ENCODE assay signal across 1 cellular context in the genomic region with DNA sequence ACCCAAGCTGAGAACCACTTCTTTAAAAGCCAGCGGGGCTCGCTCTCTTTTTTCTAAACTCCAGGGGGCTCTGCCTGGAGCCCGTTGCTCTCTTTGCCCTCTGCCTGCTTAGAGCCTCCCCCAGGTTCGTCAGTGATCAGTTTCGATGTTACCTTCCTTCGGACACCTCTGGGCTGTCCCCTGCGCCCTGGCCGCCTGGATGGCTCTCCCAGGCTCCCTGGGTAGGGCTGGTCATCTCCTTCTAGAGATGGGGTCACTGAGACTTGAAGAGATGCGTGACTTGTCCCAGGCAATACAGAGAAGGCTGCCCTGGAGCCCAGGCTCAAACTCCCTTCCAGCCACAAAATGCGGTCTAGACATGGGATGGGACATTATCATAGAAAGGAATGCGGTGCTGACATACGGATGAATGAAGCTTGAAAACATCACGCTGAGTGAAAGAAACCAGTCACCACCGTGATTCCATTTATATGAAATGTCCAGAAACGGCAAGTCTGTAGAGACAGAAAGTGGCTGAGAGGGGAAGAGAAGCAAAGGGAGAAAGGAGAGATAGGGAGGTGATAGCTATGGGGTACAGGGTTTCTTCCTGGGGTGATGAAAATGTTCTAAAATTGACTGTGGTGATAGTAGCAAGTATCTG.
TF ChIP-seq lines count a peak whose summit lies in the region.

No MANE protein-coding gene starts in this region.

TF ChIP-seq in IMR-90, 13 proteins besides CTCF, POLR2A, EP300 and RAD21 (continued from another document):
- TF ChIP-seq, protein P1, sequence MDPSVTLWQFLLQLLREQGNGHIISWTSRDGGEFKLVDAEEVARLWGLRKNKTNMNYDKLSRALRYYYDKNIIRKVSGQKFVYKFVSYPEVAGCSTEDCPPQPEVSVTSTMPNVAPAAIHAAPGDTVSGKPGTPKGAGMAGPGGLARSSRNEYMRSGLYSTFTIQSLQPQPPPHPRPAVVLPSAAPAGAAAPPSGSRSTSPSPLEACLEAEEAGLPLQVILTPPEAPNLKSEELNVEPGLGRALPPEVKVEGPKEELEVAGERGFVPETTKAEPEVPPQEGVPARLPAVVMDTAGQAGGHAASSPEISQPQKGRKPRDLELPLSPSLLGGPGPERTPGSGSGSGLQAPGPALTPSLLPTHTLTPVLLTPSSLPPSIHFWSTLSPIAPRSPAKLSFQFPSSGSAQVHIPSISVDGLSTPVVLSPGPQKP (IDR thresholded peaks at IDR 0.05; ENCODE audit: borderline replicate concordance, low read depth, low read length): no peak
- TF ChIP-seq CEBPB (IDR thresholded peaks at IDR 0.05; ENCODE audit: low read depth, low read length) (no peak), MXI1 (IDR thresholded peaks at IDR 0.05; ENCODE audit: borderline replicate concordance, low read depth, low read length) (no peak), BHLHE40 (IDR thresholded peaks at IDR 0.05; ENCODE audit: low read depth, low read length) (no peak), NFE2L2 (IDR thresholded peaks at IDR 0.05; ENCODE audit: low read depth, low read length) (no peak), MAZ (IDR thresholded peaks at IDR 0.05; ENCODE audit: borderline replicate concordance, low read depth, low read length) (no peak), MAFK (IDR thresholded peaks at IDR 0.05; ENCODE audit: low read depth, low read length) (no peak), FOS (IDR thresholded peaks at IDR 0.05; ENCODE audit: low read depth, low read length) (no peak), RCOR1 (IDR thresholded peaks at IDR 0.05; ENCODE audit: insufficient replicate concordance, low read length) (no peak), CHD1 (IDR thresholded peaks at IDR 0.05; ENCODE audit: low read depth, low read length) (no peak), RFX5 (IDR thresholded peaks at IDR 0.05; ENCODE audit: low read depth, low read length) (no peak)
- TF ChIP-seq, protein P2, sequence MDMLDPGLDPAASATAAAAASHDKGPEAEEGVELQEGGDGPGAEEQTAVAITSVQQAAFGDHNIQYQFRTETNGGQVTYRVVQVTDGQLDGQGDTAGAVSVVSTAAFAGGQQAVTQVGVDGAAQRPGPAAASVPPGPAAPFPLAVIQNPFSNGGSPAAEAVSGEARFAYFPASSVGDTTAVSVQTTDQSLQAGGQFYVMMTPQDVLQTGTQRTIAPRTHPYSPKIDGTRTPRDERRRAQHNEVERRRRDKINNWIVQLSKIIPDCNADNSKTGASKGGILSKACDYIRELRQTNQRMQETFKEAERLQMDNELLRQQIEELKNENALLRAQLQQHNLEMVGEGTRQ (IDR thresholded peaks at IDR 0.05; ENCODE audit: low read depth, low read length): no peak
TF ChIP-seq in IMR-90: peak in this region for 0.
